8 cellular contexts compared by ENCODE assay signal in genomic region chr1:173206816-173207595, GRCh38. TPM values are rescaled to one million over a fixed set of nuclear protein-coding genes. Genes with fewer than 3 reads are reported as not detected.
A peak's percentile ranks its signal among the peaks of the same experiment; 100 is the strongest.
DNase-seq lines count a peak whose midpoint lies in the region; ATAC-seq lines count a peak whose summit lies in the region.

TNFSF4 (minus strand) TSS chr1:173207331; CDS start chr1:173207176, 155 bp downstream.

- CTCF ChIA-PET in activated naive CD4-positive, alpha-beta T cell treated with anti-CD3 and anti-CD28 coated beads, Interleukin-2, amount 10 ng/mL, durations not matched to agents 7 days and 5 days (lab: Charles Lee) = interaction anchor here (1.1 to 10.9 kb wide), 3 partner anchors 213 to 463 kb away, joined by 3 to 177 read pairs (median 8); no protein-coding TSS in a partner anchor

- H3K4me3 Mint-ChIP-seq in activated naive CD4-positive, alpha-beta T cell treated with anti-CD3 and anti-CD28 coated beads, Interleukin-2, amount 10 ng/mL, durations not matched to agents 7 days and 5 days = peak within 1 kb of the TSS; percentile 55

- H3K9me3 ChIP-seq in mononuclear cell (ENCODE audit: low read depth, low read length) = no peaks in the 10 kb centered on the region

- H3K4me1 Mint-ChIP-seq in activated naive CD4-positive, alpha-beta T cell treated with anti-CD3 and anti-CD28 coated beads, Interleukin-2, amount 10 ng/mL, durations not matched to agents 7 days and 5 days = peaks cover 39% of the 10 kb centered on the region

- H3K27ac Mint-ChIP-seq in activated naive CD4-positive, alpha-beta T cell treated with anti-CD3 and anti-CD28 coated beads, Interleukin-2, amount 10 ng/mL, durations not matched to agents 7 days and 5 days = peak within 1 kb of the TSS; percentile 91

- DNase-seq in A172 (ENCODE audit: low spot score) (peak; percentile 54), KBM-7 (peak; percentile 94), RKO (ENCODE audit: low spot score) (no peak), cortex of kidney (lab: John Stamatoyannopoulos, UW) (no peak)
- peak; percentile 24 for DNase-seq in activated naive CD4-positive, alpha-beta T cell treated with anti-CD3 and anti-CD28 coated beads, Interleukin-2, amount 10 ng/mL, durations not matched to agents 7 days and 5 days

- no peaks in the 10 kb centered on the region for H3K9me3 Mint-ChIP-seq in activated naive CD4-positive, alpha-beta T cell treated with anti-CD3 and anti-CD28 coated beads, Interleukin-2, amount 10 ng/mL, durations not matched to agents 7 days and 5 days

- ATAC-seq in HG02840 (IDR thresholded peaks at IDR 0.05; ENCODE audit: low FRiP score, unreplicated experiment) = no peak
- ATAC-seq in HG03460 (IDR thresholded peaks at IDR 0.05; ENCODE audit: unreplicated experiment) = no peak

- peaks cover 23% of the 10 kb centered on the region for H3K27me3 Mint-ChIP-seq in activated naive CD4-positive, alpha-beta T cell treated with anti-CD3 and anti-CD28 coated beads, Interleukin-2, amount 10 ng/mL, durations not matched to agents 7 days and 5 days

- H3K4me3 ChIP-seq in mononuclear cell (ENCODE audit: low read length) = no peak within 1 kb of the TSS

- H3K36me3 Mint-ChIP-seq in activated naive CD4-positive, alpha-beta T cell treated with anti-CD3 and anti-CD28 coated beads, Interleukin-2, amount 10 ng/mL, durations not matched to agents 7 days and 5 days = peaks cover 6% of the 10 kb centered on the region

- H3K4me1 ChIP-seq in mononuclear cell (ENCODE audit: insufficient read depth, low read length) = peaks cover 30% of the 10 kb centered on the region

- H3K27me3 ChIP-seq in mononuclear cell (ENCODE audit: insufficient read depth, low read length) = no peaks in the 10 kb centered on the region

- in situ Hi-C loops in KBM-7 (cut with MboI; ENCODE audit: low pct_unique_long_range_greater_than_20kb, low sequenced_read_pairs) = no loop called here

RNA-seq across cellular contexts. Expression of gene TNFSF4, which starts in this region (rescaled TPM):
- total RNA-seq in A172 (2014; rRNA removed; shearing (Covaris generic)) = 60.3 and 63.8 TPM in 2 replicates
- 14.3 TPM for total RNA-seq in mononuclear cell

Comparison
In these comparisons a context has a peak if more than half of its experiments do, and no peak if none do; other contexts are left out.
1. DNase-seq: peak in A172 (single experiment), KBM-7 (single experiment) and activated naive CD4-positive, alpha-beta T cell treated with anti-CD3 and anti-CD28 coated beads, Interleukin-2, amount 10 ng/mL, durations not matched to agents 7 days and 5 days (single experiment); none in RKO (single experiment) and cortex of kidney (single experiment).